In genomic region chr1:28885982-28886730, GRCh38 we compare ENCODE assay signal across 8 cellular contexts. TPM values are rescaled to one million over a fixed set of nuclear protein-coding genes. Genes with fewer than 3 reads are reported as not detected.
A peak's percentile ranks its signal among the peaks of the same experiment; 100 is the strongest.
DNase-seq lines count a peak whose midpoint lies in the region; ATAC-seq, FAIRE-seq and TF ChIP-seq lines count a peak whose summit lies in the region.

No MANE protein-coding gene starts in this region.

- SMC1A ChIA-PET in GM12878 (lab: Charles Lee; ENCODE audit: uncharacterized antibody, unreplicated experiment): interaction anchor here (0.9 to 12.0 kb wide), 2 partner anchors 41 to 147 kb away, joined by 4 to 315 read pairs; no protein-coding TSS in a partner anchor

- H3K27me3 ChIP-seq in HL-60 (ENCODE audit: insufficient read depth, poor library complexity, severe bottlenecking) (no peaks in the 10 kb centered on the region), GM12878 (replicated peaks in 1 of 2; ENCODE audit: control insufficient read depth in 2 of 2, insufficient read depth in 2 of 2, low read length in 1 of 2) (no peaks in the 10 kb centered on the region), mucosa of stomach (ENCODE audit: control insufficient read depth, insufficient read depth, low read length) (no peaks in the 10 kb centered on the region)

- H3K9me3 ChIP-seq in GM12878 (replicated peaks; ENCODE audit: control insufficient read depth, insufficient read depth, low read length) (no peaks in the 10 kb centered on the region), mucosa of stomach (ENCODE audit: control insufficient read depth, low read length) (no peaks in the 10 kb centered on the region)

- no peak for FAIRE-seq in GM12878 (lab: Jason Lieb, UNC)

- in situ Hi-C loops in GM12878 (cut with MboI): no loop called here

- RAD21 ChIA-PET in GM12878 (lab: Charles Lee; ENCODE audit: unreplicated experiment): interaction anchor here (0.7 to 11.7 kb wide), 5 partner anchors 28 to 296 kb away, joined by 3 to 284 read pairs (median 25); partner anchors contain the start of gene EPB41

- H3K36me3 ChIP-seq in GM12878 (ENCODE audit: control insufficient read depth in 2 of 2, insufficient read depth in 2 of 2, low read length in 1 of 2) (no peaks in the 10 kb centered on the region), mucosa of stomach (ENCODE audit: control insufficient read depth, insufficient read depth, low read length) (no peaks in the 10 kb centered on the region)

- BruUV-seq in GM12878 (replicated peaks; lab: Mats Ljungman, UMichigan): no TSS peak

- DNase-seq in AML-193 (lab: John Stamatoyannopoulos, UW): peak; percentile 9 to 10
- peak; percentile 49 to 66 for DNase-seq in HL-60 (ENCODE audit: low read depth in 1 of 2, low spot score in 1 of 2)
- DNase-seq in GM12878 (ENCODE audit: low read depth, low spot score): no peak
- DNase-seq in NCI-H146 treated with DMSO at 0.1 percent for 48 hours (lab: John Stamatoyannopoulos, UW; ENCODE audit: unreplicated experiment): no peak

- CTCF ChIA-PET in GM12878 (lab: Yijun Ruan, JAX): interaction anchor here (1.2 to 13.7 kb wide), 3 partner anchors 9 to 149 kb away, joined by 3 to 547 read pairs (median 268); no protein-coding TSS in a partner anchor

- H3K4me2 ChIP-seq in GM12878 (ENCODE audit: control insufficient read depth, insufficient read depth): peak overlapping the region; percentile 85; the same call in 1 of the 2 replicates

- no peak for TF ChIP-seq EP300 in GM12878 (IDR thresholded peaks at IDR 0.05; ENCODE audit: borderline replicate concordance in 1 of 2, control insufficient read depth in 1 of 2, low read depth in 2 of 2, low read length in 2 of 2)

- TF ChIP-seq CTCF in HL-60 (IDR thresholded peaks at IDR 0.05; ENCODE audit: insufficient read depth, low read length): no peak
- no peak for TF ChIP-seq CTCF in GM12878 (IDR thresholded peaks at IDR 0.05 in 2 of 3, conservative IDR thresholded peaks at IDR 0.05 in 1 of 3; ENCODE audit: control insufficient read depth in 2 of 3, extremely low read depth in 1 of 3, insufficient read depth in 1 of 3, low read depth in 3 of 3, low read length in 3 of 3)

- H3K4me1 ChIP-seq in GM12878 (ENCODE audit: control insufficient read depth, insufficient read depth, low read length): peaks cover 34% of the 10 kb centered on the region
- H3K4me1 ChIP-seq in mucosa of stomach (ENCODE audit: control insufficient read depth, insufficient read depth, low read length): peaks cover 47% of the 10 kb centered on the region

- H2AFZ ChIP-seq in GM12878 (ENCODE audit: control insufficient read depth, low read depth, low read length): peak overlapping the region; percentile 91

- no peaks in the 10 kb centered on the region for H4K20me1 ChIP-seq in GM12878 (ENCODE audit: control insufficient read depth, insufficient read depth)

- no peak for TF ChIP-seq RAD21 in GM12878 (IDR thresholded peaks at IDR 0.05; ENCODE audit: insufficient read depth, low read depth, low read length)

- H3K27ac ChIP-seq in HL-60 (replicated peaks) (peak overlapping the region; percentile 83), GM12878 (ENCODE audit: control insufficient read depth, insufficient read depth) (no peak overlapping the region; the same call in 1 of the 2 replicates)

- no peak for TF ChIP-seq POLR2A in GM12878 (IDR thresholded peaks at IDR 0.05; ENCODE audit: low read depth, low read length)

- WGBS in GM12878 (ENCODE audit: insufficient coverage, insufficient replicate concordance, low lambda C conversion rate, missing lambda C conversion rate): 57% methylated on average over 17 of the region's 17 CpGs

- H3K4me3 ChIP-seq in HL-60 (replicated peaks; ENCODE audit: insufficient read depth, low read length) (peak overlapping the region; percentile 97), GM12878 (no peak overlapping the region), mucosa of stomach (ENCODE audit: low read length) (peak overlapping the region; percentile 65)

- POLR2A ChIA-PET in GM12878 (lab: Charles Lee): interaction anchor here (0.5 to 2.7 kb wide), 5 partner anchors 28 to 261 kb away, joined by 3 to 19 read pairs (median 4); partner anchors contain the start of genes EPB41 and TAF12

- ATAC-seq in GM12878 (no peak), HG02588 (IDR thresholded peaks at IDR 0.05; ENCODE audit: unreplicated experiment) (no peak), HG03025 (IDR thresholded peaks at IDR 0.05; ENCODE audit: low FRiP score, unreplicated experiment) (no peak), GM21528 (IDR thresholded peaks at IDR 0.05; ENCODE audit: low FRiP score, unreplicated experiment) (no peak)

- H3K9ac ChIP-seq in GM12878 (ENCODE audit: control insufficient read depth, insufficient read depth, low read length) (no peak overlapping the region), mucosa of stomach (ENCODE audit: low read length) (peak overlapping the region; percentile 95)

- H3K79me2 ChIP-seq in GM12878 (ENCODE audit: control insufficient read depth, insufficient read depth, low read length): peaks cover 13% of the 10 kb centered on the region

- intact Hi-C loops in GM12878 (cut with micrococcal nuclease; ENCODE audit: unreplicated experiment): no loop called here

TF ChIP-seq in GM12878, 131 proteins besides CTCF, POLR2A, EP300 and RAD21 (continues in another document):
- TF ChIP-seq E2F8 (IDR thresholded peaks at IDR 0.05; ENCODE audit: low read depth, partially characterized antibody) (no peak), BRCA1 (IDR thresholded peaks at IDR 0.05; ENCODE audit: low read depth, low read length) (no peak), RELA (IDR thresholded peaks at IDR 0.05; ENCODE audit: borderline replicate concordance, partially characterized antibody) (no peak), CEBPZ (IDR thresholded peaks at IDR 0.05; ENCODE audit: low read depth, low read length) (no peak)

RNA-seq across cellular contexts. Expression of gene EPB41, which starts 28.2 kb away (rescaled TPM):
- 164 and 166 TPM in 2 replicates for total RNA-seq in GM12878 (2013; cell fraction: nucleolus; rRNA removed)
- total RNA-seq in GM12878 (2014; rRNA removed) (69.8 and 70.6 TPM in 2 replicates), GM12878 (2014; rRNA removed; fragmentation: Illumina TruSeq; extraction: Trizol) (77.6 and 82.2 TPM in 2 replicates), GM12878 (2021) (61.1 and 64.2 TPM in 2 replicates)
- polyA plus RNA-seq in GM12878 (2011; ENCODE audit: low read depth): 12.2 TPM
- polyA plus RNA-seq in GM12878 (2011; rRNA removed) (72.0 and 80.0 TPM in 2 replicates), GM12878 (2014; fragmentation: Illumina TruSeq; extraction: Trizol) (68.9 and 81.8 TPM in 2 replicates), GM12878 (2014; fragmentation: Nextera tagmentation; extraction: Ambion mirVana) (1 to 10 TPM; 1.1 to 3.1 TPM), GM12878 (2014; rRNA removed) (52.7 and 53.4 TPM in 2 replicates), GM12878 (2016; fragmentation: Nextera tagmentation; extraction: Ambion mirVana) (10 to 100 TPM; 22.7 to 29.1 TPM)
- 38.5 and 44.2 TPM in 2 replicates for polyA plus RNA-seq in GM12878 (2011; cell fraction: cytosol; rRNA removed)
- polyA plus RNA-seq in GM12878 (2011; cell fraction: nucleus; rRNA removed): 21.8 and 26.1 TPM in 2 replicates
- polyA plus RNA-seq in GM12878 (2012): 15.2 and 17.8 TPM in 2 replicates
- polyA minus RNA-seq in GM12878 (2011; rRNA and poly(A)+ RNA removed): 71.6 and 106 TPM in 2 replicates
- polyA minus RNA-seq in GM12878 (2011; cell fraction: cytosol; rRNA and poly(A)+ RNA removed): 26.6 and 31.2 TPM in 2 replicates
- 21.8 and 32.8 TPM in 2 replicates for polyA minus RNA-seq in GM12878 (2011; cell fraction: nucleus; rRNA and poly(A)+ RNA removed)

Comparison
In these comparisons a context has a peak if more than half of its experiments do, and no peak if none do; other contexts are left out.
1. DNase-seq: peak in AML-193 (2 of 2) and HL-60 (2 of 2); none in GM12878 (single experiment) and NCI-H146 treated with DMSO at 0.1 percent for 48 hours (single experiment).